14 cellular contexts compared by ENCODE assay signal in genomic region chr18:76589866-76590265, GRCh38.
A peak's percentile ranks its signal among the peaks of the same experiment; 100 is the strongest.
DNase-seq lines count a peak whose midpoint lies in the region; ATAC-seq and TF ChIP-seq lines count a peak whose summit lies in the region.
"Had no signal": no experiment of that assay in that cellular context is flagged by ENCODE, and none has a peak within 500 bp of the region (broad histone marks: within the 10 kb centered on the region; RNA-seq: fewer than 3 reads in every experiment).

No MANE protein-coding gene starts in this region.

- H3K27me3 Mint-ChIP-seq in GM23338 (ENCODE audit: insufficient read depth, low read depth, poor library complexity) (peaks cover 5% of the 10 kb centered on the region), type B pancreatic cell (peaks cover 4% of the 10 kb centered on the region)

- no peaks in the 10 kb centered on the region for H3F3A ChIP-seq in GM23338 (replicated peaks; ENCODE audit: low read depth)

- WGBS in mesenchymal stem cell = 77% methylated on average over 14 of the region's 14 CpGs

- H3K4me2 ChIP-seq in GM23338 (no peak overlapping the region), mesenchymal stem cell (ENCODE audit: low read length, poor library complexity, severe bottlenecking) (no peak overlapping the region)

- H3K9me2 ChIP-seq in GM23338 (ENCODE audit: insufficient read depth) = no peaks in the 10 kb centered on the region

- H3K4me3 Mint-ChIP-seq in GM23338 = no peak overlapping the region
- no peak overlapping the region for H3K4me3 Mint-ChIP-seq in type B pancreatic cell

- no peaks in the 10 kb centered on the region for H3K36me3 Mint-ChIP-seq in GM23338 (ENCODE audit: low read depth)
- no peaks in the 10 kb centered on the region for H3K36me3 Mint-ChIP-seq in type B pancreatic cell

- no peaks in the 10 kb centered on the region for H3K79me1 ChIP-seq in mesenchymal stem cell (replicated peaks; ENCODE audit: low read length, poor library complexity, severe bottlenecking)

- no peak overlapping the region for H4K8ac ChIP-seq in mesenchymal stem cell (ENCODE audit: low read length)

- H3K27ac Mint-ChIP-seq in GM23338 = no peak overlapping the region
- H3K27ac Mint-ChIP-seq in type B pancreatic cell = no peak overlapping the region
- H3K27ac Mint-ChIP-seq: B cell; CD4-positive, alpha-beta T cell had no signal

- H3K4me3 ChIP-seq in GM23338 (no peak overlapping the region), mesenchymal stem cell (ENCODE audit: insufficient read depth in 1 of 2, low read depth in 1 of 2, low read length in 2 of 2) (no peak overlapping the region)

- H3K9ac ChIP-seq in mesenchymal stem cell (ENCODE audit: low read length) = peak overlapping the region; percentile 83

- no peaks in the 10 kb centered on the region for H3K9me3 ChIP-seq in mesenchymal stem cell (ENCODE audit: control insufficient read depth, low read length)

- H3K4ac ChIP-seq in mesenchymal stem cell (ENCODE audit: low read depth in 1 of 2, low read length in 2 of 2) = no peak overlapping the region

- no peak overlapping the region for H3K23ac ChIP-seq in mesenchymal stem cell (ENCODE audit: low read length in 2 of 2)

- H3K14ac ChIP-seq in mesenchymal stem cell (ENCODE audit: low read length in 2 of 2) = no peak overlapping the region

- peaks cover 28% of the 10 kb centered on the region for H3K4me1 Mint-ChIP-seq in GM23338
- H3K4me1 Mint-ChIP-seq in type B pancreatic cell (ENCODE audit: unreplicated experiment) = peaks cover 35% of the 10 kb centered on the region

- no peaks in the 10 kb centered on the region for H3K27me3 ChIP-seq in GM23338 (ENCODE audit: insufficient read depth)
- H3K27me3 ChIP-seq in mesenchymal stem cell (ENCODE audit: control insufficient read depth in 1 of 2, insufficient read depth in 1 of 2, low read length in 2 of 2) = peaks cover 24 to 27% of the 10 kb centered on the region in 2 experiments

- TF ChIP-seq CTCF in GM23338 (conservative IDR thresholded peaks at IDR 0.05; ENCODE audit: low read depth in 2 of 2) (no peak), type B pancreatic cell (conservative IDR thresholded peaks at IDR 0.05) (no peak)

- H4K91ac ChIP-seq in mesenchymal stem cell (ENCODE audit: low read length) = no peak overlapping the region

- H3K4me1 ChIP-seq in GM23338 (ENCODE audit: insufficient read depth) = peaks cover 16% of the 10 kb centered on the region
- H3K4me1 ChIP-seq in mesenchymal stem cell (ENCODE audit: control insufficient read depth, insufficient read depth, low read depth, low read length) = peaks cover 1% of the 10 kb centered on the region

- H2BK12ac ChIP-seq in mesenchymal stem cell (ENCODE audit: low read length in 2 of 2) = no peak overlapping the region

- no peak overlapping the region for H2BK5ac ChIP-seq in mesenchymal stem cell (ENCODE audit: low read depth, low read length, poor library complexity, severe bottlenecking)

- DNase-seq in GM23338 (ENCODE audit: low spot score) = no peak
- DNase-seq in NCI-H146 treated with DMSO at 0.1 percent for 48 hours (lab: John Stamatoyannopoulos, UW; ENCODE audit: unreplicated experiment) = peak; percentile 13
- no peak for DNase-seq in mesenchymal stem cell
- DNase-seq in type B pancreatic cell (ENCODE audit: extremely low spot score, unreplicated experiment) = peak; percentile 40
- DNase-seq in sciatic nerve (ENCODE audit: low spot score) = no peak
- DNase-seq: C1 segment of cervical spinal cord; Calu3; CD4-positive, alpha-beta T cell; DMS79 treated with DMSO at 0.1 percent for 48 hours; EL had no signal

- no peak overlapping the region for H3K27ac ChIP-seq in GM23338 (ENCODE audit: low read depth)
- no peak overlapping the region for H3K27ac ChIP-seq in mesenchymal stem cell (ENCODE audit: low read length, poor library complexity, severe bottlenecking)

- no peak overlapping the region for H3K18ac ChIP-seq in mesenchymal stem cell (ENCODE audit: low read depth in 1 of 2, low read length in 2 of 2)

- H2AFZ ChIP-seq in GM23338 (0 out of 2 replicates have a peak overlapping the region, but pooled peaks have one; percentile 59), mesenchymal stem cell (ENCODE audit: low read depth, low read length) (no peak overlapping the region)

- no peak overlapping the region for H2BK15ac ChIP-seq in mesenchymal stem cell (ENCODE audit: low read depth, poor library complexity, severe bottlenecking)

- H4K20me1 ChIP-seq in GM23338 (replicated peaks; ENCODE audit: insufficient read depth) = no peaks in the 10 kb centered on the region

- ATAC-seq in GM23338 = no peak
- no peak for ATAC-seq in sciatic nerve
- ATAC-seq in HG03095 (IDR thresholded peaks at IDR 0.05; ENCODE audit: unreplicated experiment) = no peak
- no peak for ATAC-seq in activated CD4-positive, CD25-positive, alpha-beta regulatory T cell treated with anti-CD3 and anti-CD28 coated beads, Interleukin-2, amount 50 U/mL, for 24 hours
- ATAC-seq: HCT116 had no signal

- no peaks in the 10 kb centered on the region for H3K36me3 ChIP-seq in GM23338 (ENCODE audit: insufficient read depth)
- H3K36me3 ChIP-seq in mesenchymal stem cell (ENCODE audit: control insufficient read depth in 1 of 2, insufficient read depth in 2 of 2, low read depth in 1 of 2, low read length in 2 of 2) = no peaks in the 10 kb centered on the region

- intact Hi-C loops in sciatic nerve (cut with DNase I) = no loop called here

- no peaks in the 10 kb centered on the region for H3K9me3 Mint-ChIP-seq in GM23338
- no peaks in the 10 kb centered on the region for H3K9me3 Mint-ChIP-seq in type B pancreatic cell
- H3K9me3 Mint-ChIP-seq: CD4-positive, alpha-beta T cell had no signal

- H2BK120ac ChIP-seq in mesenchymal stem cell (ENCODE audit: low read depth, low read length) = no peak overlapping the region

- no peaks in the 10 kb centered on the region for H3K79me2 ChIP-seq in GM23338 (replicated peaks; ENCODE audit: insufficient read depth)

- H2AK5ac ChIP-seq in mesenchymal stem cell (ENCODE audit: low read length, severe bottlenecking) = no peak overlapping the region

TF ChIP-seq in GM23338, 12 proteins besides CTCF, POLR2A, EP300 and RAD21 (continues in another document):
- TF ChIP-seq ZNF331 (CRISPR knock-in tag; IDR thresholded peaks at IDR 0.05; ENCODE audit: low read depth) (no peak), CREB1 (CRISPR knock-in tag; IDR thresholded peaks at IDR 0.05; ENCODE audit: low read depth) (no peak), NANOG (IDR thresholded peaks at IDR 0.05; ENCODE audit: borderline replicate concordance) (no peak), POLR2AphosphoS5 (IDR thresholded peaks at IDR 0.05; ENCODE audit: low read depth) (no peak), ZNF114 (CRISPR knock-in tag; IDR thresholded peaks at IDR 0.05) (no peak), EZH2phosphoT487 (IDR thresholded peaks at IDR 0.05; ENCODE audit: unreplicated experiment) (no peak)

Comparison
In these comparisons a context has a peak if more than half of its experiments do, and no peak if none do; other contexts are left out.
1. DNase-seq: peak in NCI-H146 treated with DMSO at 0.1 percent for 48 hours (single experiment) and type B pancreatic cell (single experiment); none in GM23338 (single experiment), mesenchymal stem cell (single experiment) and sciatic nerve (single experiment).